ENCODE assay signal across 16 cellular contexts in the genomic region with DNA sequence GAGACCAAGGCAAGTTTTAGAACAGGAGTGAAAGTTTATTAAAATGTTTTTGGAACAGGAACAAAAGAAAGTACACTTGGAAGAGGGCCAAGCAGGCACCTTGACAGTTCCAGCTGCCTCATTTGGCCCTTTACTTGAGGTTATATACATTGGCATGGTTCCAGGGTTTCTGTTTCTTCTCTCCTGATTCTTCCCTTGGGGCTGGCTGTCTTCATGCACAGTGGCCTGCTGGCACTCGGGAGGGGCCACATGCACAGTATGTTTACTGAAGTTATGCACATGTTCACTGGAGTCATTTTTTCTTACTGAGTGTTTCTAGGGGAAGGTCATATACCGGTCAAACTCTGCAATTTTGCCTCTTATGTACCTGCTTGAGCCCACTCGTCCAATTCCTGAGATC.
DNase-seq lines count a peak whose midpoint lies in the region; ATAC-seq and TF ChIP-seq lines count a peak whose summit lies in the region.
"Had no signal": no experiment of that assay in that cellular context is flagged by ENCODE, and none has a peak within 500 bp of the region (broad histone marks: within the 10 kb centered on the region; RNA-seq: fewer than 3 reads in every experiment).

No MANE protein-coding gene starts in this region.

- H3K4me3 ChIP-seq in esophagus muscularis mucosa: no peak overlapping the region
- no peak overlapping the region for H3K4me3 ChIP-seq in thyroid gland (replicated peaks in 1 of 3)
- H3K4me3 ChIP-seq in foreskin fibroblast (ENCODE audit: low read depth in 1 of 2, low read length in 2 of 2): no peak overlapping the region

- H3K9me3 ChIP-seq in esophagus muscularis mucosa (peaks cover 0 to 6% (median 0%) of the 10 kb centered on the region in 4 donors), thyroid gland (no peaks in the 10 kb centered on the region)

- DNase-seq in NCI-H82 (lab: John Stamatoyannopoulos, UW) (peak; percentile 58), NCI-H82 treated with DMSO at 0.1 percent for 48 hours (lab: John Stamatoyannopoulos, UW; ENCODE audit: unreplicated experiment) (no peak), NCI-H524 (lab: John Stamatoyannopoulos, UW) (peak; percentile 42 to 79), esophagus muscularis mucosa (ENCODE audit: extremely low spot score) (no peak), thyroid gland (peak; percentile 14 to 31), HPDE6-E6E7 (ENCODE audit: extremely low spot score) (no peak), foreskin fibroblast (no peak)
- DNase-seq: ACHN; activated B cell treated with CpG ODN at 0.5 μM for 24 hours; activated CD8-positive, alpha-beta memory T cell treated with anti-CD3 and anti-CD28 coated beads, Interleukin-2, amount 10 ng/mL, durations not matched to agents 7 days and 5 days; activated naive CD4-positive, alpha-beta T cell; effector CD4-positive, alpha-beta T cell; NCI-H146; stimulated activated CD4-positive, alpha-beta T cell treated with anti-CD3 and anti-CD28 coated beads, Interleukin-12 subunit alpha, Interleukin-12 subunit beta, amount 100 ng/mL, for 4 hours; SW 1271 had no signal

- H3K27me3 ChIP-seq in esophagus muscularis mucosa (no peaks in the 10 kb centered on the region), thyroid gland (no peaks in the 10 kb centered on the region)

- no peak for ATAC-seq in GM21360 (IDR thresholded peaks at IDR 0.05; ENCODE audit: unreplicated experiment)
- ATAC-seq: activated CD8-positive, alpha-beta memory T cell treated with anti-CD3 and anti-CD28 coated beads, Interleukin-2, amount 10 ng/mL, durations not matched to agents 7 days and 5 days had no signal

- H3K27ac ChIP-seq in esophagus muscularis mucosa (replicated peaks in 1 of 4): peak overlapping the region in 3 of 4 donors; percentile 30 to 61 (median 46)
- peak overlapping the region in 2 of 3 donors; percentile 11 to 21 for H3K27ac ChIP-seq in thyroid gland

- intact Hi-C loops in esophagus muscularis mucosa (cut with DNase I): no loop called here
- intact Hi-C loops in thyroid gland (cut with DNase I): no loop called here

- WGBS in esophagus muscularis mucosa: 22% methylated on average over 3 of the region's 3 CpGs
- 18 to 25% methylated on average over 3 of the region's 3 CpGs for WGBS in thyroid gland, 2 donors

- H3K36me3 ChIP-seq in esophagus muscularis mucosa (no peaks in the 10 kb centered on the region), thyroid gland (no peaks in the 10 kb centered on the region)

- H3K4me1 ChIP-seq in esophagus muscularis mucosa: peaks cover 0 to 15% (median 11%) of the 10 kb centered on the region in 4 donors
- peaks cover 10 to 12% of the 10 kb centered on the region in 2 donors for H3K4me1 ChIP-seq in thyroid gland

- TF ChIP-seq POLR2A in esophagus muscularis mucosa (IDR thresholded peaks at IDR 0.05; ENCODE audit: low read depth) (no peak), thyroid gland (IDR thresholded peaks at IDR 0.05) (no peak)

- TF ChIP-seq EP300 in esophagus muscularis mucosa (IDR thresholded peaks at IDR 0.05): no peak

- TF ChIP-seq CTCF in esophagus muscularis mucosa (IDR thresholded peaks at IDR 0.05) (no peak), thyroid gland (IDR thresholded peaks at IDR 0.05) (no peak), foreskin fibroblast (IDR thresholded peaks at IDR 0.05; ENCODE audit: low read depth, low read length) (no peak)

Comparison
In these comparisons a context has a peak if more than half of its experiments do, and no peak if none do; other contexts are left out.
1. DNase-seq: peak in NCI-H82 (single experiment), NCI-H524 (2 of 2) and thyroid gland (2 of 2); none in NCI-H82 treated with DMSO at 0.1 percent for 48 hours (single experiment), esophagus muscularis mucosa (single experiment), HPDE6-E6E7 (single experiment) and foreskin fibroblast (0 of 2).